ENCODE assay signal across 1 cellular context in genomic region chr3:52705438-52705687, GRCh38.
TF ChIP-seq lines count a peak whose summit lies in the region.

No MANE protein-coding gene starts in this region.

TF ChIP-seq in HCT116, 20 proteins besides CTCF, POLR2A, EP300 and RAD21 (continued from another document):
- TF ChIP-seq EZH2phosphoT487 (IDR thresholded peaks at IDR 0.05; ENCODE audit: borderline replicate concordance) (no peak), EGR1 (IDR thresholded peaks at IDR 0.05; ENCODE audit: low read depth) (no peak), CEBPB (IDR thresholded peaks at IDR 0.05; ENCODE audit: low read depth) (no peak), SP1 (IDR thresholded peaks at IDR 0.05; ENCODE audit: low read depth) (no peak), SIN3A (IDR thresholded peaks at IDR 0.05; ENCODE audit: low read depth) (no peak), ZFX (IDR thresholded peaks at IDR 0.05) (no peak)
